In genomic region chr12:22304341-22304740, GRCh38 we compare ENCODE assay signal across 25 cellular contexts.
"Had no signal": no experiment of that assay in that cellular context is flagged by ENCODE, and none has a peak within 500 bp of the region (broad histone marks: within the 10 kb centered on the region; RNA-seq: fewer than 3 reads in every experiment).

No MANE protein-coding gene starts in this region.

- DNase-seq: dermis blood vessel endothelial cell; effector memory CD4-positive, alpha-beta T cell; foreskin melanocyte; glutamatergic neuron; heart right ventricle; hippocampal formation; islet precursor cell; left ventricle myocardium superior; mesenchymal stem cell; midbrain; naive thymus-derived CD4-positive, alpha-beta T cell; stimulated activated CD4-positive, alpha-beta T cell treated with anti-CD3 and anti-CD28 coated beads, Interleukin-2, amount 100 ng/mL, for 24 hours; stimulated activated CD4-positive, alpha-beta T cell treated with anti-CD3 and anti-CD28 coated beads, Interleukin-4, amount 100 ng/mL, for 24 hours; stimulated activated naive CD4-positive, alpha-beta T cell treated with Interleukin-2 at 50 U/mL for 16 hours; stomach; tibial artery; upper lobe of left lung had no signal

- H3K9me3 ChIP-seq: esophagus muscularis mucosa had no signal

- H3K36me3 ChIP-seq: heart right ventricle, right atrium auricular region, stomach, tibial artery, upper lobe of left lung had no signal

- FAIRE-seq: urothelium cell line had no signal

- H3K27ac ChIP-seq: coronary artery, epithelial cell of prostate, esophagus muscularis mucosa, heart right ventricle, neural progenitor cell, parathyroid adenoma, right atrium auricular region, stomach, tibial artery, upper lobe of left lung had no signal

- H3K4me1 ChIP-seq: heart right ventricle, neural progenitor cell, parathyroid adenoma, right atrium auricular region, upper lobe of left lung had no signal

- H3K4me3 ChIP-seq: coronary artery, esophagus muscularis mucosa, heart right ventricle, lung, neural progenitor cell, right atrium auricular region, stomach, tibial artery, upper lobe of left lung had no signal

- H3K27me3 ChIP-seq: esophagus muscularis mucosa, heart right ventricle, neural progenitor cell, right atrium auricular region, stomach, tibial artery, upper lobe of left lung had no signal
